Comparison of ENCODE assay signal across 27 cellular contexts in genomic region chr15:64888336-64888735, GRCh38.
"Had no signal": no experiment of that assay in that cellular context is flagged by ENCODE, and none has a peak within 500 bp of the region (broad histone marks: within the 10 kb centered on the region; RNA-seq: fewer than 3 reads in every experiment).

No MANE protein-coding gene starts in this region.

- H3K4me3 ChIP-seq: lower lobe of right lung, psoas muscle, right lobe of liver, smooth muscle cell, stomach, suprapubic skin, thoracic aorta, tibial artery had no signal

- H3K36me3 Mint-ChIP-seq: naive thymus-derived CD8-positive, alpha-beta T cell; stimulated activated naive B cell treated with anti-CD40 and anti-IgM and Interleukin-4, amounts not matched to agents 10 μg/mL and 1 μg/mL and 100 μg/mL, for 72 hours; type B pancreatic cell had no signal

- H3K9ac ChIP-seq: parathyroid adenoma had no signal

- H3K4me1 ChIP-seq: parathyroid adenoma had no signal

- H3K27ac ChIP-seq: lower lobe of right lung, neutrophil, parathyroid adenoma, psoas muscle, right lobe of liver, stomach, suprapubic skin, thoracic aorta, tibial artery had no signal

- DNase-seq: head of caudate nucleus; hippocampal formation; kidney; left ventricle myocardium superior; lower lobe of right lung; mammary epithelial cell; mesenchymal stem cell; naive thymus-derived CD8-positive, alpha-beta T cell; occipital lobe; psoas muscle; stimulated activated CD4-positive, alpha-beta T cell treated with anti-CD3 and anti-CD28 coated beads, Interleukin-1b, Interleukin-23, amount 100 ng/mL, for 48 hours; stimulated activated CD4-positive, alpha-beta T cell treated with anti-CD3 and anti-CD28 coated beads, Interleukin-2, amount 100 ng/mL, for 48 hours; stimulated activated CD4-positive, alpha-beta T cell treated with anti-CD3 and anti-CD28 coated beads, Interleukin-4, amount 100 ng/mL, for 4 hours; stimulated activated CD8-positive, alpha-beta memory T cell treated with anti-CD3 and anti-CD28 coated beads, Interleukin-4, amount 100 ng/mL, for 48 hours; stimulated activated naive B cell treated with anti-CD40 and anti-IgM and Interleukin-4, amounts not matched to agents 10 μg/mL and 1 μg/mL and 100 μg/mL, for 72 hours; stimulated activated naive CD8-positive, alpha-beta T cell treated with anti-CD3 and anti-CD28 coated beads, Interleukin-15, Interleukin-2, amounts not matched to agents 100 U/mL and 50 U/mL, for 24 hours; stomach; tibial artery had no signal

- H3K4me2 ChIP-seq: smooth muscle cell had no signal

- ATAC-seq: left ventricle myocardium superior; lower lobe of right lung; naive thymus-derived CD8-positive, alpha-beta T cell; psoas muscle; right lobe of liver; stimulated activated naive B cell treated with anti-CD40 and anti-IgM and Interleukin-4, amounts not matched to agents 10 μg/mL and 1 μg/mL and 100 μg/mL, for 72 hours; stimulated activated naive CD8-positive, alpha-beta T cell treated with anti-CD3 and anti-CD28 coated beads, Interleukin-15, Interleukin-2, amounts not matched to agents 100 U/mL and 50 U/mL, for 24 hours had no signal

- H3K27ac Mint-ChIP-seq: naive thymus-derived CD8-positive, alpha-beta T cell; nephron; type B pancreatic cell had no signal

- H3K27me3 ChIP-seq: neutrophil, right lobe of liver, stomach, suprapubic skin, tibial artery had no signal

- H3K4me3 Mint-ChIP-seq: naive thymus-derived CD8-positive, alpha-beta T cell; nephron; neural crest cell; stimulated activated naive B cell treated with anti-CD40 and anti-IgM and Interleukin-4, amounts not matched to agents 10 μg/mL and 1 μg/mL and 100 μg/mL, for 72 hours; type B pancreatic cell had no signal

- H3K79me2 ChIP-seq: parathyroid adenoma had no signal

- H3K9me3 Mint-ChIP-seq: naive thymus-derived CD8-positive, alpha-beta T cell; nephron; neural crest cell; stimulated activated naive B cell treated with anti-CD40 and anti-IgM and Interleukin-4, amounts not matched to agents 10 μg/mL and 1 μg/mL and 100 μg/mL, for 72 hours; type B pancreatic cell had no signal

- H3K36me3 ChIP-seq: lower lobe of right lung, neutrophil, right lobe of liver, stomach, suprapubic skin, thoracic aorta, tibial artery had no signal

- FAIRE-seq: kidney had no signal

- H2AFZ ChIP-seq: parathyroid adenoma had no signal

- H3K9me3 ChIP-seq: lower lobe of right lung, neutrophil, psoas muscle, right lobe of liver, stomach, suprapubic skin, thoracic aorta, tibial artery had no signal
